ENCODE assay signal across 16 cellular contexts in the genomic region with DNA sequence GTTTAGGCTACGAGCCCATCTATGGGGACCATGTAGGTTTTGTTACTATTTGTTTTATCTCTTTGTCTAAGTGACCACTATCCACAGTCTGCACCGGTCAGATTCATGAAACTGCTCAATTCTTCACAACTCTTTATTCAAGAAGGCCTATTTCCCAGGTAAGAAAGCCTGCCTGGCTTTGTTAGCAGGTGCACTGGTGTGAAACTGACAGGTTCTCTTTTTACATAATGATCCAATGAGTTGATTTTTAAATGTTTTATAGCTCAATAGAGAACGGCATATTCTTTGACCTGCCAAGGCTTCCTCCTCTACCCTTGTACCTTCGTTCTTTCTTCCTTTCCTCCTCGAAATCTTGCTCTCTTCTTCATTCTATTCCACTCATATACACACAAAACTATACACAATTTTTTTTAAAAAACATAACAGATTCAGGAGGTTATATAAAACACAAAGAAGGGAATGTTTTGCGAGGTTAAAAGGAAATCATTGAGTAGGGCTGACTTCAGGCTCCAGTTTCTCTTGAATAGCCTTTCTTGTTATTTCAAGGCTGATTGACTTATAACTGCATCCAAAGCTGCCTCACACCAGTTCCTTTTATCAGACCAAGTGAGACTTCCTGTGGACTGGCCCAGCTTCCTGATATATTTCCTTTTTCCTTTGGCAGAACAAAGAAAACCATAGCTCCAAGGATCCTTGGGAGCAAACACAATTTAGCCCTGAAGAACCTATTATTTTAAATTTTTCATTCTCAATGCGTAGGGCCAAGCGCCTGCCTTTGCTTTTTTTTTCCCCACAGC. TPM values are rescaled to one million over a fixed set of nuclear protein-coding genes. Genes with fewer than 3 reads are reported as not detected.
DNase-seq lines count a peak whose midpoint lies in the region; ATAC-seq, FAIRE-seq and TF ChIP-seq lines count a peak whose summit lies in the region.
"Had no signal": no experiment of that assay in that cellular context is flagged by ENCODE, and none has a peak within 500 bp of the region (broad histone marks: within the 10 kb centered on the region; RNA-seq: fewer than 3 reads in every experiment).

No MANE protein-coding gene starts in this region.

- no peaks in the 10 kb centered on the region for H3K79me2 ChIP-seq in HepG2 (ENCODE audit: insufficient read depth, low read length)

- TF ChIP-seq POLR2A in HepG2 (IDR thresholded peaks at IDR 0.05; ENCODE audit: insufficient read depth in 1 of 2, low read depth in 2 of 2, low read length in 2 of 2), result no peak
- no peak for TF ChIP-seq POLR2A in upper lobe of left lung (IDR thresholded peaks at IDR 0.05)

- POLR2A ChIA-PET in HepG2 (lab: Yijun Ruan, JAX), result no interaction called here
- POLR2A ChIA-PET in activated B cell treated with CpG ODN at 0.5 μM for 24 hours (lab: Charles Lee), result interaction anchor here (0.5 to 3.2 kb wide), 7 partner anchors 8 to 490 kb away, joined by 3 to 40 read pairs (median 6); a partner anchor contains a TSS

- intact Hi-C loops in HepG2 (cut with micrococcal nuclease; ENCODE audit: unreplicated experiment) (no loop called here), activated B cell treated with CpG ODN at 0.5 μM for 24 hours (cut with micrococcal nuclease) (no loop called here)

- H3K27me3 ChIP-seq in liver (ENCODE audit: control insufficient read depth in 4 of 4, insufficient read depth in 4 of 4, low read length in 3 of 4) (no peaks in the 10 kb centered on the region), HepG2 (ENCODE audit: control insufficient read depth in 1 of 2, insufficient read depth in 2 of 2, low read length in 2 of 2) (peaks cover 0 to 12% of the 10 kb centered on the region in 2 experiments; a peak in 1 of 5 replicates), upper lobe of left lung (no peaks in the 10 kb centered on the region)

- H3K4me1 ChIP-seq in liver (ENCODE audit: control insufficient read depth in 4 of 4, insufficient read depth in 4 of 4, low read length in 3 of 4) (peaks cover 0 to 2% (median 0%) of the 10 kb centered on the region in 4 donors), HepG2 (ENCODE audit: insufficient read depth, low read length) (no peaks in the 10 kb centered on the region), upper lobe of left lung (peaks cover 21 to 59% (median 55%) of the 10 kb centered on the region in 4 donors)

- H3K4me1 Mint-ChIP-seq in activated B cell treated with CpG ODN at 0.5 μM for 24 hours, result peaks cover 100% of the 10 kb centered on the region
- H3K4me1 Mint-ChIP-seq in type B pancreatic cell (ENCODE audit: unreplicated experiment), result no peaks in the 10 kb centered on the region

- H3K4me3 ChIP-seq in liver (ENCODE audit: low read depth in 1 of 3, low read length in 3 of 3) (no peak overlapping the region), HepG2 (replicated peaks in 1 of 3; ENCODE audit: insufficient read depth in 1 of 3, low read depth in 2 of 3, low read length in 3 of 3) (no peak overlapping the region), upper lobe of left lung (no peak overlapping the region)

- no TSS peak for BruUV-seq in HepG2 (replicated peaks; lab: Mats Ljungman, UMichigan)

- no peak overlapping the region for H3K27ac ChIP-seq in liver (ENCODE audit: low read depth in 1 of 2, low read length in 2 of 2)
- H3K27ac ChIP-seq in HepG2 (ENCODE audit: extremely low read length, insufficient read depth, low read length), result no peak overlapping the region
- peak overlapping the region in 3 of 4 donors; percentile 59 to 75 (median 69) for H3K27ac ChIP-seq in upper lobe of left lung

- H3K27me3 Mint-ChIP-seq in activated B cell treated with CpG ODN at 0.5 μM for 24 hours, result no peaks in the 10 kb centered on the region
- peaks cover 29% of the 10 kb centered on the region for H3K27me3 Mint-ChIP-seq in type B pancreatic cell

- H3K36me3 ChIP-seq in liver (ENCODE audit: control insufficient read depth in 4 of 4, insufficient read depth in 3 of 4, low read depth in 1 of 4, low read length in 3 of 4) (no peaks in the 10 kb centered on the region), HepG2 (replicated peaks in 1 of 2; ENCODE audit: control insufficient read depth in 1 of 2, insufficient read depth in 2 of 2, low read length in 2 of 2) (no peaks in the 10 kb centered on the region), upper lobe of left lung (peaks cover 0 to 4% (median 0%) of the 10 kb centered on the region in 4 donors)

- in situ Hi-C loops in HepG2 (cut with HindIII; ENCODE audit: extremely low pct_ligation_motif_present, low pct_unique_long_range_greater_than_20kb), result no loop called here

- no peak overlapping the region for H2AFZ ChIP-seq in HepG2 (ENCODE audit: low read length)

- H3K4me3 Mint-ChIP-seq in activated B cell treated with CpG ODN at 0.5 μM for 24 hours (peak overlapping the region; percentile 9), type B pancreatic cell (no peak overlapping the region)
- H3K4me3 Mint-ChIP-seq: activated naive CD4-positive, alpha-beta T cell treated with anti-CD3 and anti-CD28 coated beads for 36 hours; H9 had no signal

- H3K9me3 Mint-ChIP-seq in activated B cell treated with CpG ODN at 0.5 μM for 24 hours (no peaks in the 10 kb centered on the region), type B pancreatic cell (no peaks in the 10 kb centered on the region)
- H3K9me3 Mint-ChIP-seq: activated naive CD4-positive, alpha-beta T cell treated with anti-CD3 and anti-CD28 coated beads for 36 hours; H9 had no signal

- no peak overlapping the region for H3K4me2 ChIP-seq in HepG2 (ENCODE audit: low read depth, low read length)
- H3K4me2 ChIP-seq: SK-N-SH had no signal

- H3K36me3 Mint-ChIP-seq in activated B cell treated with CpG ODN at 0.5 μM for 24 hours (ENCODE audit: low read depth) (peaks cover 56% of the 10 kb centered on the region), type B pancreatic cell (peaks cover 17% of the 10 kb centered on the region)

- WGBS in liver, result 69% methylated on average over 8 of the region's 8 CpGs
- 1% methylated on average over 8 of the region's 8 CpGs for WGBS in HepG2 (ENCODE audit: low lambda C conversion rate)
- WGBS in upper lobe of left lung, 2 donors, result 51 to 59% methylated on average over 8 of the region's 8 CpGs

- FAIRE-seq in HepG2 (lab: Jason Lieb, UNC), result no peak

- H3K9me3 ChIP-seq in liver (ENCODE audit: control insufficient read depth in 4 of 4, low read length in 3 of 4), result no peaks in the 10 kb centered on the region
- no peaks in the 10 kb centered on the region for H3K9me3 ChIP-seq in HepG2 (ENCODE audit: low read length)
- no peaks in the 10 kb centered on the region for H3K9me3 ChIP-seq in upper lobe of left lung
- H3K9me3 ChIP-seq: SK-N-SH had no signal

- H4K20me1 ChIP-seq in HepG2 (ENCODE audit: insufficient read depth, low read length), result no peaks in the 10 kb centered on the region

- TF ChIP-seq RAD21 in liver (IDR thresholded peaks at IDR 0.05) (no peak), HepG2 (CRISPR knock-in tag; IDR thresholded peaks at IDR 0.05) (no peak)

- CTCF ChIA-PET in HepG2 (lab: Yijun Ruan, JAX; ENCODE audit: low intra/inter-chr PET ratio, low total read pairs), result no interaction called here
- CTCF ChIA-PET in activated B cell treated with CpG ODN at 0.5 μM for 24 hours (lab: Charles Lee), result interaction anchor here (0.9 to 1.7 kb wide), 3 partner anchors 10 to 548 kb away, joined by 3 to 6 read pairs (median 3); no protein-coding TSS in a partner anchor

- no peak overlapping the region for H3K9ac ChIP-seq in liver (ENCODE audit: low read depth in 1 of 2, low read length in 2 of 2)
- H3K9ac ChIP-seq in HepG2 (ENCODE audit: insufficient read depth, low read depth, low read length), result no peak overlapping the region
- H3K9ac ChIP-seq: SK-N-SH had no signal

- TF ChIP-seq EP300 in HepG2 (IDR thresholded peaks at IDR 0.05; ENCODE audit: low read depth in 2 of 2, low read length in 2 of 2), result no peak
- TF ChIP-seq EP300 in HepG2 (CRISPR knock-in tag; IDR thresholded peaks at IDR 0.05; ENCODE audit: borderline replicate concordance), result no peak
- peak in 2 of 4 donors; percentile 48 for TF ChIP-seq EP300 in upper lobe of left lung (IDR thresholded peaks at IDR 0.05)

- H3K27ac Mint-ChIP-seq in activated B cell treated with CpG ODN at 0.5 μM for 24 hours (peak overlapping the region; percentile 42), type B pancreatic cell (no peak overlapping the region)
- H3K27ac Mint-ChIP-seq: H9, progenitor cell of endocrine pancreas had no signal

- DNase-seq in HepG2 (ENCODE audit: low spot score), result no peak
- no peak for DNase-seq in activated B cell treated with CpG ODN at 0.5 μM for 24 hours
- no peak for DNase-seq in left lobe of liver (ENCODE audit: low spot score)
- no peak for DNase-seq in upper lobe of left lung
- DNase-seq in type B pancreatic cell (ENCODE audit: extremely low spot score, unreplicated experiment), result no peak
- DNase-seq: activated naive CD4-positive, alpha-beta T cell treated with anti-CD3 and anti-CD28 coated beads for 36 hours; H9; hippocampal formation; NCI-H2171; SK-N-SH; stimulated activated CD4-positive, alpha-beta T cell treated with anti-CD3 and anti-CD28 coated beads, Interleukin-2, amount 100 ng/mL, for 48 hours; stimulated activated naive CD4-positive, alpha-beta T cell treated with Interleukin-2 at 50 U/mL for 16 hours had no signal

- ATAC-seq in HepG2 (no peak), activated B cell treated with CpG ODN at 0.5 μM for 24 hours (ENCODE audit: low read depth) (no peak), left lobe of liver (peak; percentile 28), upper lobe of left lung (ENCODE audit: low FRiP score in 2 of 2) (no peak), GM19463 (IDR thresholded peaks at IDR 0.05; ENCODE audit: unreplicated experiment) (no peak), HG03108 (IDR thresholded peaks at IDR 0.05; ENCODE audit: unreplicated experiment) (no peak)

- TF ChIP-seq CTCF in liver (IDR thresholded peaks at IDR 0.05; ENCODE audit: low read depth, low read length, missing input control) (no peak), HepG2 (CRISPR knock-in tag; IDR thresholded peaks at IDR 0.05) (no peak), activated B cell treated with CpG ODN at 0.5 μM for 24 hours (IDR thresholded peaks at IDR 0.05) (no peak), upper lobe of left lung (IDR thresholded peaks at IDR 0.05) (no peak), type B pancreatic cell (conservative IDR thresholded peaks at IDR 0.05) (no peak)

RNA-seq across cellular contexts. Expression of a gene that starts 11.4 kb away (rescaled TPM):
- total RNA-seq in liver (10 to 100 TPM in 1 of 2 donors, 1 to 10 TPM in 1; 5.9 to 18.1 TPM), HepG2 (2016; rRNA removed; fragmentation: Illumina TruSeq; extraction: Trizol) (not detected in 2 replicates), activated B cell treated with CpG ODN at 0.5 μM for 24 hours (64.9 and 69.2 TPM in 2 replicates), left lobe of liver (3.4 TPM), upper lobe of left lung (10 to 100 TPM; 36.3 to 80.1 (median 54.4) TPM), type B pancreatic cell (ENCODE audit: low replicate concordance) (2.4 and 20.2 TPM in 2 replicates)
- polyA plus RNA-seq in liver (1 to 10 TPM; 2.5 to 4.1 TPM), HepG2 (2011; rRNA removed) (not detected in 2 replicates)
- total RNA-seq in HepG2 (2016; cell fraction: cytosol; rRNA removed; fragmentation: Illumina TruSeq; extraction: Trizol; ENCODE audit: low read depth), result not detected in 2 replicates
- total RNA-seq in HepG2 (2016; cell fraction: insoluble cytoplasmic fraction; rRNA removed; fragmentation: Illumina TruSeq; extraction: Trizol), result not detected in 2 replicates
- not detected in 2 replicates for total RNA-seq in HepG2 (2016; cell fraction: membrane; rRNA removed; fragmentation: Illumina TruSeq; extraction: Trizol)
- not detected in 2 replicates for total RNA-seq in HepG2 (2016; cell fraction: nucleus; rRNA removed; fragmentation: Illumina TruSeq; extraction: Trizol)
- not detected in 2 replicates for polyA plus RNA-seq in HepG2 (2011; cell fraction: cytosol; rRNA removed)
- not detected in 2 replicates for polyA plus RNA-seq in HepG2 (2011; cell fraction: nucleus; rRNA removed)
- polyA plus RNA-seq in HepG2 (2012), result not detected in 2 replicates
- polyA plus RNA-seq in HepG2 (2016; cell fraction: cytosol; fragmentation: Illumina TruSeq; extraction: Trizol; ENCODE audit: low read depth), result not detected in 2 replicates
- polyA plus RNA-seq in HepG2 (2016; cell fraction: insoluble cytoplasmic fraction; fragmentation: Illumina TruSeq; extraction: Trizol; ENCODE audit: low read depth), result not detected in 2 replicates
- not detected in 2 replicates for polyA plus RNA-seq in HepG2 (2016; cell fraction: membrane; fragmentation: Illumina TruSeq; extraction: Trizol; ENCODE audit: low read depth)
- not detected in 2 replicates for polyA plus RNA-seq in HepG2 (2016; cell fraction: nucleus; fragmentation: Illumina TruSeq; extraction: Trizol; ENCODE audit: insufficient read depth, low read depth)
- not detected in 2 replicates for polyA minus RNA-seq in HepG2 (2011; rRNA and poly(A)+ RNA removed; ENCODE audit: low replicate concordance)
- polyA minus RNA-seq in HepG2 (2011; cell fraction: cytosol; rRNA and poly(A)+ RNA removed), result not detected in 2 replicates
- polyA minus RNA-seq in HepG2 (2011; cell fraction: nucleus; rRNA and poly(A)+ RNA removed), result not detected in 2 replicates
- total RNA-seq: progenitor cell of endocrine pancreas had no signal

Comparison
In these comparisons a context has a peak if more than half of its experiments do, and no peak if none do; other contexts are left out.
1. H3K27ac ChIP-seq: peak in upper lobe of left lung (3 of 4); none in liver (0 of 2) and HepG2 (single experiment).